Comparison of ENCODE assay signal across 1 cellular context in genomic region chr3:29478671-29479070, GRCh38.
TF ChIP-seq lines count a peak whose summit lies in the region.

No MANE protein-coding gene starts in this region.

TF ChIP-seq in IMR-90, 13 proteins besides CTCF, POLR2A, EP300 and RAD21 (continued from another document):
- TF ChIP-seq RCOR1 (IDR thresholded peaks at IDR 0.05; ENCODE audit: insufficient replicate concordance, low read length), result no peak
- no peak for TF ChIP-seq ELK1 (IDR thresholded peaks at IDR 0.05; ENCODE audit: borderline replicate concordance, low read depth, low read length)
- TF ChIP-seq RFX5 (IDR thresholded peaks at IDR 0.05; ENCODE audit: low read depth, low read length), result no peak
